14 cellular contexts compared by ENCODE assay signal in the genomic region with DNA sequence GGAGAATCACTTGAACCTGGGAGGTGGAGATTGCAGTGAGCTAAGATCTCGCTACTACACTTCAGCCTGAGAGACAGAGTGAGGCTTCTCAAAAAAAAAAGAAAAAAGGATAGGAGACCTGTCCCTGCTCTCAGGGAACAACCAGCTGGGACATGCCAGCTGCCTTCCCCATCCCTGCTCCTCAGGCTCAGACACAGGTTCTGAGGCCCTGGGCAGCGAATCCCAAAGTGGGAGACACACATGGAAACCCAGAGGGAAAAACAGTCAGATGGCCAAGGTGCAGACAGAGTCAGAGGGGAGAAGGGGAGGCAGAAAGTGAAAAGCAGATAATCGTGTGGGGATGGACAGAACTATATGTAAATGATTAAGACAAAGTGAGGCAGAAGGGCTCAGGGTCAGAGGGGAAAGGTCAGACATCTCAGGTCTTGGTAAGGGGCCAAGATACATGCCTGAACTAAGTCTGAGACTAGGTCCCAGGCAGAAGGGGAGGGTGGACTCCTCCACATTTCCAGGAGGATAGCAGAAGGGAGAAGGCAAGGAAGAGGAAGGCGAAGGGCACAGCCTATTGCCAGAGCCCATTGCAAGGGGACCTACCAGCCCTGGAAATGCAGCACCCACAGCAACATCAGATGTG. TPM values are rescaled to one million over a fixed set of nuclear protein-coding genes. Genes with fewer than 3 reads are reported as not detected.
DNase-seq lines count a peak whose midpoint lies in the region; ATAC-seq and TF ChIP-seq lines count a peak whose summit lies in the region.
"Had no signal": no experiment of that assay in that cellular context is flagged by ENCODE, and none has a peak within 500 bp of the region (broad histone marks: within the 10 kb centered on the region; RNA-seq: fewer than 3 reads in every experiment).

No MANE protein-coding gene starts in this region.

- H3K9me3 ChIP-seq in CD4-positive, CD25-positive, alpha-beta regulatory T cell (ENCODE audit: control insufficient read depth in 2 of 2, low read length in 2 of 2), result no peaks in the 10 kb centered on the region
- no peaks in the 10 kb centered on the region for H3K9me3 ChIP-seq in duodenal mucosa (ENCODE audit: control insufficient read depth in 1 of 2, low read length in 2 of 2)

- H3K27me3 Mint-ChIP-seq in CD4-positive, CD25-positive, alpha-beta regulatory T cell, result no peaks in the 10 kb centered on the region
- peaks cover 9% of the 10 kb centered on the region for H3K27me3 Mint-ChIP-seq in nephron (ENCODE audit: low read depth)

- no peaks in the 10 kb centered on the region for H3K36me3 Mint-ChIP-seq in CD4-positive, CD25-positive, alpha-beta regulatory T cell
- no peaks in the 10 kb centered on the region for H3K36me3 Mint-ChIP-seq in nephron (ENCODE audit: low read depth)

- peaks cover 0 to 54% (median 11%) of the 10 kb centered on the region in 4 donors for H3K4me1 Mint-ChIP-seq in CD4-positive, CD25-positive, alpha-beta regulatory T cell
- H3K4me1 Mint-ChIP-seq in nephron, result peaks cover 39% of the 10 kb centered on the region

- peak overlapping the region; percentile 8 to 90 (median 88) for H3K27ac Mint-ChIP-seq in CD4-positive, CD25-positive, alpha-beta regulatory T cell
- peak overlapping the region; percentile 1 to 75 (median 54) for H3K27ac Mint-ChIP-seq in nephron

- TF ChIP-seq CTCF in nephron (IDR thresholded peaks at IDR 0.05; ENCODE audit: unreplicated experiment in 3 of 3), result no peak

- no peak overlapping the region for H3K27ac ChIP-seq in CD4-positive, CD25-positive, alpha-beta regulatory T cell (ENCODE audit: insufficient read depth, low read length, poor library complexity, severe bottlenecking)
- peak overlapping the region; percentile 26 for H3K27ac ChIP-seq in duodenal mucosa (ENCODE audit: low read depth, low read length)
- H3K27ac ChIP-seq: foreskin keratinocyte had no signal

- no peak for DNase-seq in CD4-positive, CD25-positive, alpha-beta regulatory T cell
- peak; percentile 60 for DNase-seq in NCI-H2171 (lab: John Stamatoyannopoulos, UW)
- no peak for DNase-seq in putamen (ENCODE audit: low spot score)
- DNase-seq in SW480 (ENCODE audit: low spot score), result no peak
- no peak for DNase-seq in stimulated activated CD8-positive, alpha-beta memory T cell treated with anti-CD3 and anti-CD28 coated beads, Interleukin-4, amount 100 ng/mL, for 48 hours
- DNase-seq: activated CD4-positive, CD25-positive, alpha-beta regulatory T cell; dermis blood vessel endothelial cell; foreskin keratinocyte; HCEC 1CT; SIG-M5; stimulated activated CD4-positive, alpha-beta T cell treated with anti-CD3 and anti-CD28 coated beads, Interleukin-4, amount 100 ng/mL, for 24 hours had no signal

- peak overlapping the region; percentile 65 to 88 (median 86) for H3K4me3 Mint-ChIP-seq in CD4-positive, CD25-positive, alpha-beta regulatory T cell
- H3K4me3 Mint-ChIP-seq in nephron, result peak overlapping the region; percentile 70 to 84 (median 77)

- H3K36me3 ChIP-seq in CD4-positive, CD25-positive, alpha-beta regulatory T cell (ENCODE audit: control insufficient read depth, insufficient read depth, low read length), result no peaks in the 10 kb centered on the region
- peaks cover 0 to 3% of the 10 kb centered on the region in 2 donors for H3K36me3 ChIP-seq in duodenal mucosa (ENCODE audit: control insufficient read depth in 1 of 2, insufficient read depth in 2 of 2, low read length in 2 of 2)

- H3K4me1 ChIP-seq in CD4-positive, CD25-positive, alpha-beta regulatory T cell (ENCODE audit: control insufficient read depth, insufficient read depth, low read length, poor library complexity, severe bottlenecking), result peaks cover 21% of the 10 kb centered on the region
- peaks cover 75 to 85% of the 10 kb centered on the region in 2 donors for H3K4me1 ChIP-seq in duodenal mucosa (ENCODE audit: control insufficient read depth in 1 of 2, insufficient read depth in 2 of 2, low read length in 2 of 2)

- H3K27me3 ChIP-seq in CD4-positive, CD25-positive, alpha-beta regulatory T cell (ENCODE audit: control insufficient read depth, insufficient read depth, low read length), result no peaks in the 10 kb centered on the region
- H3K27me3 ChIP-seq in duodenal mucosa (ENCODE audit: control insufficient read depth in 1 of 2, insufficient read depth in 2 of 2, low read length in 2 of 2), result no peaks in the 10 kb centered on the region
- H3K27me3 ChIP-seq: foreskin keratinocyte had no signal

- peak overlapping the region; percentile 65 to 83 for H3K9ac ChIP-seq in duodenal mucosa (ENCODE audit: low read depth in 1 of 2, low read length in 2 of 2)

- no peaks in the 10 kb centered on the region for H3K9me3 Mint-ChIP-seq in CD4-positive, CD25-positive, alpha-beta regulatory T cell
- H3K9me3 Mint-ChIP-seq in nephron, result no peaks in the 10 kb centered on the region

- H3K4me3 ChIP-seq in CD4-positive, CD25-positive, alpha-beta regulatory T cell (ENCODE audit: low read depth, low read length), result no peak overlapping the region
- peak overlapping the region; percentile 54 to 77 for H3K4me3 ChIP-seq in duodenal mucosa (ENCODE audit: low read depth in 1 of 2, low read length in 2 of 2)

- no peak for ATAC-seq in CD4-positive, CD25-positive, alpha-beta regulatory T cell (ENCODE audit: low read depth in 2 of 2)
- no peak for ATAC-seq in GM21786 (IDR thresholded peaks at IDR 0.05; ENCODE audit: unreplicated experiment)
- ATAC-seq: foreskin keratinocyte had no signal

RNA-seq across cellular contexts. Expression of gene STARD10, which starts 14.2 kb away (rescaled TPM):
- total RNA-seq in CD4-positive, CD25-positive, alpha-beta regulatory T cell, result 11.2 TPM
- polyA plus RNA-seq in CD4-positive, CD25-positive, alpha-beta regulatory T cell, result 10 to 100 TPM; 13.6 to 16.8 (median 14.0) TPM

RNA-seq across cellular contexts. Expression of gene ARAP1, which starts 27.4 kb away (rescaled TPM):
- 136 TPM for total RNA-seq in CD4-positive, CD25-positive, alpha-beta regulatory T cell
- polyA plus RNA-seq in CD4-positive, CD25-positive, alpha-beta regulatory T cell, result 10 to 100 TPM; 24.7 to 43.7 (median 29.5) TPM

RNA-seq across cellular contexts. Expression of gene ATG16L2, which starts 34.6 kb away (rescaled TPM):
- 89.9 TPM for total RNA-seq in CD4-positive, CD25-positive, alpha-beta regulatory T cell
- 10 to 100 TPM in 2 of 4 donors, 1 to 10 TPM in 2; 6.7 to 13.3 (median 9.3) TPM for polyA plus RNA-seq in CD4-positive, CD25-positive, alpha-beta regulatory T cell
